1 cellular context compared by ENCODE assay signal in the genomic region with DNA sequence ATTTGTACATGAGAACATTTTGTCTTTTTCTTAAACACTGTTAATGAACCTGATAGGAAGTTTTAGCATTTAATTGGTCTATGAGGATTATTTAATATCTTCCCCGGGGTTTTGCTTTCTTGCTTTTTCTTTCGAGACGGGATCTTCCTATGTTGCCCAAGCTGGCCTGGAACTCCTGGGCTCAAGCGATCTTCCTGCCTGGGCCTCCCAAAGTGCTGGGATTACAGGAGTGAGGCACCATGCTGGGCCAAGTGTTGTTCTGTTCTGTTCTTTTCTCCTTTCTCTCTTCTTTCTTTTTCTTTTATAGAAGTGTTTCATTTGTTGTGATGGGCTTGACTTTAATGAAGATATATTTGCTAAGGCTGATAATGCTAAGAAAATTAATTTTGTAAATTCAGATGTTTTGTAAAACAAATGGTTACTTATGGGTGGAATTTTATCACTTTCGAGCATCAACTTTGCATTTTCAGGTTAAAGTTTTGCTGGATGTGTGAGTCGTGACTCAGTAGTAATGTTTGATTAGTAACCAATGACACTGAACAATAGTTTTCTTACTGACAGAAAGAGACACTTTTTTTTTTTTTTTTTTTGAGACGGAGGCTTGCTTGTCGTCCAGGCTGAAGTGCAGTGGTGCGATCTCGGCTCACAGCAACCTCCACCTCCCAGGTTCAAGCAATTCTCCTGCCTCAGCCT.
TF ChIP-seq lines count a peak whose summit lies in the region.

No MANE protein-coding gene starts in this region.

TF ChIP-seq in IMR-90, 13 proteins besides CTCF, POLR2A, EP300 and RAD21:
- TF ChIP-seq, protein P1, sequence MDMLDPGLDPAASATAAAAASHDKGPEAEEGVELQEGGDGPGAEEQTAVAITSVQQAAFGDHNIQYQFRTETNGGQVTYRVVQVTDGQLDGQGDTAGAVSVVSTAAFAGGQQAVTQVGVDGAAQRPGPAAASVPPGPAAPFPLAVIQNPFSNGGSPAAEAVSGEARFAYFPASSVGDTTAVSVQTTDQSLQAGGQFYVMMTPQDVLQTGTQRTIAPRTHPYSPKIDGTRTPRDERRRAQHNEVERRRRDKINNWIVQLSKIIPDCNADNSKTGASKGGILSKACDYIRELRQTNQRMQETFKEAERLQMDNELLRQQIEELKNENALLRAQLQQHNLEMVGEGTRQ (IDR thresholded peaks at IDR 0.05; ENCODE audit: low read depth, low read length): no peak
- TF ChIP-seq MAZ (IDR thresholded peaks at IDR 0.05; ENCODE audit: borderline replicate concordance, low read depth, low read length) (no peak), RFX5 (IDR thresholded peaks at IDR 0.05; ENCODE audit: low read depth, low read length) (no peak), BHLHE40 (IDR thresholded peaks at IDR 0.05; ENCODE audit: low read depth, low read length) (no peak), SMC3 (IDR thresholded peaks at IDR 0.05; ENCODE audit: low read depth, low read length) (no peak), CEBPB (IDR thresholded peaks at IDR 0.05; ENCODE audit: low read depth, low read length) (no peak), CHD1 (IDR thresholded peaks at IDR 0.05; ENCODE audit: low read depth, low read length) (no peak), MAFK (IDR thresholded peaks at IDR 0.05; ENCODE audit: low read depth, low read length) (no peak), NFE2L2 (IDR thresholded peaks at IDR 0.05; ENCODE audit: low read depth, low read length) (no peak), MXI1 (IDR thresholded peaks at IDR 0.05; ENCODE audit: borderline replicate concordance, low read depth, low read length) (no peak), RCOR1 (IDR thresholded peaks at IDR 0.05; ENCODE audit: insufficient replicate concordance, low read length) (no peak), FOS (IDR thresholded peaks at IDR 0.05; ENCODE audit: low read depth, low read length) (no peak)
- TF ChIP-seq, protein P2, sequence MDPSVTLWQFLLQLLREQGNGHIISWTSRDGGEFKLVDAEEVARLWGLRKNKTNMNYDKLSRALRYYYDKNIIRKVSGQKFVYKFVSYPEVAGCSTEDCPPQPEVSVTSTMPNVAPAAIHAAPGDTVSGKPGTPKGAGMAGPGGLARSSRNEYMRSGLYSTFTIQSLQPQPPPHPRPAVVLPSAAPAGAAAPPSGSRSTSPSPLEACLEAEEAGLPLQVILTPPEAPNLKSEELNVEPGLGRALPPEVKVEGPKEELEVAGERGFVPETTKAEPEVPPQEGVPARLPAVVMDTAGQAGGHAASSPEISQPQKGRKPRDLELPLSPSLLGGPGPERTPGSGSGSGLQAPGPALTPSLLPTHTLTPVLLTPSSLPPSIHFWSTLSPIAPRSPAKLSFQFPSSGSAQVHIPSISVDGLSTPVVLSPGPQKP (IDR thresholded peaks at IDR 0.05; ENCODE audit: borderline replicate concordance, low read depth, low read length): no peak
TF ChIP-seq in IMR-90: peak in this region for 0.
